27 cellular contexts compared by ENCODE assay signal in the genomic region with DNA sequence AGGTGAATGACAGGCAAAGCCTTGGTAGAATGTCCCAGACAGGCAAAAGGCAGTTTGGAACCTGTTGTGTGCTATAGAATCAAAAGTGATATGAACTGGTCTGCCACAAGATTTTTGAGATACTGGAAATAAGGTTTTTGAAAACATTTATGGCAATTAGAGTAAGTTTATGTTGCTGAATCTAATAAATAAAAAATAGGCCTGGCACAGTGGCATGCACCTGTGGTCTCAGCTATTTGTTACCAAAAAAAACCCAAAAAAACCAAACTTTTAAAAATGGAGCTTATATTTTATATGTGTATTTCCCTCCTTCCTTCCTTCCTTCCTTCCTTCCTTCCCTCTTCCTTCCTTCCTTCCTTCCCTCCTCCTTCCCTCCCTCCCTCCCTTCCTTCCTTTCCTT.
"Had no signal": no experiment of that assay in that cellular context is flagged by ENCODE, and none has a peak within 500 bp of the region (broad histone marks: within the 10 kb centered on the region; RNA-seq: fewer than 3 reads in every experiment).

No MANE protein-coding gene starts in this region.

- H3K4me3 ChIP-seq: heart right ventricle, hepatocyte, lower lobe of right lung, ovary, right atrium auricular region, skin epidermis, stomach, testis, thyroid gland, transverse colon, upper lobe of right lung had no signal

- H3K27ac Mint-ChIP-seq: natural killer cell treated with Interleukin-12 subunit alpha and Interleukin-12 subunit beta and Interleukin-15 and Interleukin-18, amount 100 ng/mL, for 72 hours; progenitor cell of endocrine pancreas; stimulated activated naive B cell treated with anti-CD40 and anti-IgM and Interleukin-4, amounts not matched to agents 10 μg/mL and 1 μg/mL and 100 μg/mL, for 72 hours had no signal

- H3K4me3 Mint-ChIP-seq: mesothelial cell of epicardium; natural killer cell treated with Interleukin-12 subunit alpha and Interleukin-12 subunit beta and Interleukin-15 and Interleukin-18, amount 100 ng/mL, for 72 hours; stimulated activated naive B cell treated with anti-CD40 and anti-IgM and Interleukin-4, amounts not matched to agents 10 μg/mL and 1 μg/mL and 100 μg/mL, for 72 hours had no signal

- H3K9me3 Mint-ChIP-seq: mesothelial cell of epicardium; natural killer cell treated with Interleukin-12 subunit alpha and Interleukin-12 subunit beta and Interleukin-15 and Interleukin-18, amount 100 ng/mL, for 72 hours had no signal

- H3K4me2 ChIP-seq: hepatocyte had no signal

- H3K36me3 Mint-ChIP-seq: mesothelial cell of epicardium; natural killer cell treated with Interleukin-12 subunit alpha and Interleukin-12 subunit beta and Interleukin-15 and Interleukin-18, amount 100 ng/mL, for 72 hours had no signal

- H3K9me3 ChIP-seq: heart right ventricle, lower lobe of right lung, ovary, right atrium auricular region, stomach, testis, thyroid gland, transverse colon, upper lobe of right lung had no signal

- ATAC-seq: heart right ventricle; left lobe of liver; left ventricle myocardium superior; lower lobe of right lung; natural killer cell treated with Interleukin-12 subunit alpha and Interleukin-12 subunit beta and Interleukin-15 and Interleukin-18, amount 100 ng/mL, for 72 hours; sciatic nerve; stimulated activated naive B cell treated with anti-CD40 and anti-IgM and Interleukin-4, amounts not matched to agents 10 μg/mL and 1 μg/mL and 100 μg/mL, for 72 hours; stimulated activated naive CD8-positive, alpha-beta T cell treated with anti-CD3 and anti-CD28 coated beads, Interleukin-15, Interleukin-2, amounts not matched to agents 100 U/mL and 50 U/mL, for 24 hours; upper lobe of right lung had no signal

- H3K79me2 ChIP-seq: hepatocyte had no signal

- H3K27me3 ChIP-seq: heart right ventricle, hepatocyte, ovary, right atrium auricular region, stomach, testis, thyroid gland, transverse colon, upper lobe of right lung had no signal

- H3K27me3 Mint-ChIP-seq: naive B cell; natural killer cell treated with Interleukin-12 subunit alpha and Interleukin-12 subunit beta and Interleukin-15 and Interleukin-18, amount 100 ng/mL, for 72 hours; progenitor cell of endocrine pancreas; stimulated activated naive B cell treated with anti-CD40 and anti-IgM and Interleukin-4, amounts not matched to agents 10 μg/mL and 1 μg/mL and 100 μg/mL, for 72 hours had no signal

- FAIRE-seq: urothelium cell line had no signal

- DNase-seq: heart right ventricle; left ventricle myocardium superior; lower lobe of right lung; mammary epithelial cell; mesendoderm; naive B cell; ovary; stimulated activated CD4-positive, alpha-beta T cell treated with anti-CD3 and anti-CD28 coated beads, Interleukin-12 subunit alpha, Interleukin-12 subunit beta, amount 100 ng/mL, for 4 hours; stimulated activated CD4-positive, alpha-beta T cell treated with anti-CD3 and anti-CD28 coated beads, Interleukin-15, amount 100 ng/mL, for 24 hours; stimulated activated CD4-positive, alpha-beta T cell treated with anti-CD3 and anti-CD28 coated beads, Interleukin-2, amount 100 ng/mL, for 24 hours; stimulated activated CD4-positive, alpha-beta T cell treated with anti-CD3 and anti-CD28 coated beads, Interleukin-4, amount 100 ng/mL, for 1 hour; stimulated activated naive B cell treated with anti-CD40 and anti-IgM and Interleukin-4, amounts not matched to agents 10 μg/mL and 1 μg/mL and 100 μg/mL, for 72 hours; stimulated activated naive CD8-positive, alpha-beta T cell treated with anti-CD3 and anti-CD28 coated beads, Interleukin-15, Interleukin-2, amounts not matched to agents 100 U/mL and 50 U/mL, for 24 hours; stomach; testis; thyroid gland; transverse colon; upper lobe of right lung had no signal

- H3K27ac ChIP-seq: heart right ventricle, hepatocyte, lower lobe of right lung, ovary, right atrium auricular region, testis, thyroid gland, transverse colon, upper lobe of right lung had no signal

- H3K4me1 ChIP-seq: testis had no signal

- H3K36me3 ChIP-seq: ovary, right atrium auricular region, thyroid gland, transverse colon, upper lobe of right lung had no signal

- H2AFZ ChIP-seq: hepatocyte had no signal
